ENCODE assay signal across 37 cellular contexts in genomic region chr12:67819902-67820301, GRCh38.
"Had no signal": no experiment of that assay in that cellular context is flagged by ENCODE, and none has a peak within 500 bp of the region (broad histone marks: within the 10 kb centered on the region; RNA-seq: fewer than 3 reads in every experiment).

No MANE protein-coding gene starts in this region.

- DNase-seq: activated B cell treated with CpG ODN at 0.5 μM for 24 hours; activated CD4-positive, alpha-beta memory T cell treated with anti-CD3 and anti-CD28 coated beads for 36 hours; activated CD4-positive, alpha-beta T cell treated with anti-CD3 and anti-CD28 coated beads for 4 hours; activated CD4-positive, alpha-beta T cell treated with anti-CD3 and anti-CD28 coated beads, Interleukin-2, amount 50 U/mL, for 1 hour; activated CD4-positive, CD25-positive, alpha-beta regulatory T cell treated with anti-CD3 and anti-CD28 coated beads, Interleukin-2, amount 50 U/mL, for 72 hours; activated CD8-positive, alpha-beta memory T cell treated with anti-CD3 and anti-CD28 coated beads, Interleukin-2, amount 50 U/mL, for 4 hours; activated effector memory CD4-positive, alpha-beta T cell treated with Interleukin-2 at 50 U/mL for 16 hours; activated naive CD4-positive, alpha-beta T cell treated with anti-CD3 and anti-CD28 coated beads, Interleukin-2, amount 10 ng/mL, durations not matched to agents 7 days and 5 days; activated naive CD8-positive, alpha-beta T cell treated with anti-CD3 and anti-CD28 coated beads, Interleukin-2, amount 50 U/mL, for 24 hours; activated T-cell treated with anti-CD3 and anti-CD28 coated beads for 4 hours; activated T-cell treated with anti-CD3 and anti-CD28 coated beads, Interleukin-2, amount 50 U/mL, for 4 hours; anterior cingulate cortex; MM.1S; MV-4-11; NCI-H1092; NCI-H1417; NCI-H146; NCI-H187; NCI-H2029 treated with DMSO at 0.1 percent for 48 hours; NCI-H2107; NCI-H2171; NCI-H510A; NCI-H526; NCI-H748 treated with DMSO at 0.1 percent for 48 hours; NK-92 treated with Interleukin-12 subunit alpha and Interleukin-12 subunit beta, amount 100 ng/mL, for 24 hours; PC-9; SIG-M5; SW 1271; T-helper 1 cell; T-helper 2 cell; T-helper 9 cell had no signal

- H3K27ac ChIP-seq: KMS-11, PC-9, RWPE1, VCaP had no signal

- FAIRE-seq: bronchial epithelial cell, RCC 7860 had no signal

- ATAC-seq: activated naive CD8-positive, alpha-beta T cell treated with anti-CD3 and anti-CD28 coated beads, Interleukin-2, amount 50 U/mL, for 24 hours; activated T-cell treated with anti-CD3 and anti-CD28 coated beads, Interleukin-2, amount 50 U/mL, for 4 hours; Right ventricle myocardium inferior had no signal

- H3K4me3 ChIP-seq: PC-9 had no signal

- H3K9ac ChIP-seq: KMS-11 had no signal

- H2AFZ ChIP-seq: PC-9 had no signal

- H3K4me2 ChIP-seq: KMS-11, PC-9 had no signal
